ENCODE assay signal across 1 cellular context in the genomic region with DNA sequence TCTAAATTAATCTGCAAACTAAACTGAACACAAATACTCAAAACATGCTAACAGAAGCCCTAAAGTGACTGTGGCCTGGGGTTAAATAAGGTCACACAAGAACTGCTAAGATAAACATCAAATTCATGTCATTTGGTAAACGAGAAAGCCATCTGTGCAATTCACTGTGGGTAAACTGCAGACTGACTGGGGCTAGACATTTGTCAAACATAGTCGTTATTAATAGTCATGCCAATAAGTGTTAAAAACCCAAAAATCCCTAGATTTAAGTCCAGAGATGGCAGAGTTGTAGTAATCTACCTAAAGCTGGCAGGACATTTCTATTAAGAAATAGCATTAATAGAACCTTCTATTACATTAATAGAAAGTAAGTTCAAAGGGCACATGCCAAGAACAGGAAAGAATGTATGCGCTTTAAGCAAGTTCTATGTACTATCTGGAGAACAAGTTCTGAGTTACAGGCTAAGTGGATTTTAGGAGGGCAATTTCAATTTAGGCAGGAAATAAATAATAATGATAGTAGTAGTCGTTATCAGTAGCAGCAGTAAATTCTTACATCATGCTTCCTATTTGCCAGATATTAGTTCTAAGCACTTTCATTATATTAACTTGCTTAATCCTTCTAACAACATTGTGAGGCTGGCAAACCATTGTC.
TF ChIP-seq lines count a peak whose summit lies in the region.

No MANE protein-coding gene starts in this region.

TF ChIP-seq in GM23338, 12 proteins besides CTCF, POLR2A, EP300 and RAD21:
- TF ChIP-seq, protein P1, sequence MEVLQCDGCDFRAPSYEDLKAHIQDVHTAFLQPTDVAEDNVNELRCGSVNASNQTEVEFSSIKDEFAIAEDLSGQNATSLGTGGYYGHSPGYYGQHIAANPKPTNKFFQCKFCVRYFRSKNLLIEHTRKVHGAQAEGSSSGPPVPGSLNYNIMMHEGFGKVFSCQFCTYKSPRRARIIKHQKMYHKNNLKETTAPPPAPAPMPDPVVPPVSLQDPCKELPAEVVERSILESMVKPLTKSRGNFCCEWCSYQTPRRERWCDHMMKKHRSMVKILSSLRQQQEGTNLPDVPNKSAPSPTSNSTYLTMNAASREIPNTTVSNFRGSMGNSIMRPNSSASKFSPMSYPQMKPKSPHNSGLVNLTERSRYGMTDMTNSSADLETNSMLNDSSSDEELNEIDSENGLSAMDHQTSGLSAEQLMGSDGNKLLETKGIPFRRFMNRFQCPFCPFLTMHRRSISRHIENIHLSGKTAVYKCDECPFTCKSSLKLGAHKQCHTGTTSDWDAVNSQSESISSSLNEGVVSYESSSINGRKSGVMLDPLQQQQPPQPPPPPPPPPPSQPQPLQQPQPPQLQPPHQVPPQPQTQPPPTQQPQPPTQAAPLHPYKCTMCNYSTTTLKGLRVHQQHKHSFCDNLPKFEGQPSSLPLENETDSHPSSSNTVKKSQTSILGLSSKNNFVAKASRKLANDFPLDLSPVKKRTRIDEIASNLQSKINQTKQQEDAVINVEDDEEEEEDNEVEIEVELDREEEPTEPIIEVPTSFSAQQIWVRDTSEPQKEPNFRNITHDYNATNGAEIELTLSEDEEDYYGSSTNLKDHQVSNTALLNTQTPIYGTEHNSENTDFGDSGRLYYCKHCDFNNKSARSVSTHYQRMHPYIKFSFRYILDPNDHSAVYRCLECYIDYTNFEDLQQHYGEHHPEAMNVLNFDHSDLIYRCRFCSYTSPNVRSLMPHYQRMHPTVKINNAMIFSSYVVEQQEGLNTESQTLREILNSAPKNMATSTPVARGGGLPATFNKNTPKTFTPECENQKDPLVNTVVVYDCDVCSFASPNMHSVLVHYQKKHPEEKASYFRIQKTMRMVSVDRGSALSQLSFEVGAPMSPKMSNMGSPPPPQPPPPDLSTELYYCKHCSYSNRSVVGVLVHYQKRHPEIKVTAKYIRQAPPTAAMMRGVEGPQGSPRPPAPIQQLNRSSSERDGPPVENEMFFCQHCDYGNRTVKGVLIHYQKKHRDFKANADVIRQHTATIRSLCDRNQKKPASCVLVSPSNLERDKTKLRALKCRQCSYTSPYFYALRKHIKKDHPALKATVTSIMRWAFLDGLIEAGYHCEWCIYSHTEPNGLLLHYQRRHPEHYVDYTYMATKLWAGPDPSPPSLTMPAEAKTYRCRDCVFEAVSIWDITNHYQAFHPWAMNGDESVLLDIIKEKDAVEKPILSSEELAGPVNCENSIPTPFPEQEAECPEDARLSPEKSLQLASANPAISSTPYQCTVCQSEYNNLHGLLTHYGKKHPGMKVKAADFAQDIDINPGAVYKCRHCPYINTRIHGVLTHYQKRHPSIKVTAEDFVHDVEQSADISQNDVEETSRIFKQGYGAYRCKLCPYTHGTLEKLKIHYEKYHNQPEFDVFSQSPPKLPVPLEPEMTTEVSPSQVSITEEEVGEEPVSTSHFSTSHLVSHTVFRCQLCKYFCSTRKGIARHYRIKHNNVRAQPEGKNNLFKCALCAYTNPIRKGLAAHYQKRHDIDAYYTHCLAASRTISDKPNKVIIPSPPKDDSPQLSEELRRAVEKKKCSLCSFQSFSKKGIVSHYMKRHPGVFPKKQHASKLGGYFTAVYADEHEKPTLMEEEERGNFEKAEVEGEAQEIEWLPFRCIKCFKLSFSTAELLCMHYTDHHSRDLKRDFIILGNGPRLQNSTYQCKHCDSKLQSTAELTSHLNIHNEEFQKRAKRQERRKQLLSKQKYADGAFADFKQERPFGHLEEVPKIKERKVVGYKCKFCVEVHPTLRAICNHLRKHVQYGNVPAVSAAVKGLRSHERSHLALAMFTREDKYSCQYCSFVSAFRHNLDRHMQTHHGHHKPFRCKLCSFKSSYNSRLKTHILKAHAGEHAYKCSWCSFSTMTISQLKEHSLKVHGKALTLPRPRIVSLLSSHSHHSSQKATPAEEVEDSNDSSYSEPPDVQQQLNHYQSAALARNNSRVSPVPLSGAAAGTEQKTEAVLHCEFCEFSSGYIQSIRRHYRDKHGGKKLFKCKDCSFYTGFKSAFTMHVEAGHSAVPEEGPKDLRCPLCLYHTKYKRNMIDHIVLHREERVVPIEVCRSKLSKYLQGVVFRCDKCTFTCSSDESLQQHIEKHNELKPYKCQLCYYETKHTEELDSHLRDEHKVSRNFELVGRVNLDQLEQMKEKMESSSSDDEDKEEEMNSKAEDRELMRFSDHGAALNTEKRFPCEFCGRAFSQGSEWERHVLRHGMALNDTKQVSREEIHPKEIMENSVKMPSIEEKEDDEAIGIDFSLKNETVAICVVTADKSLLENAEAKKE (CRISPR knock-in tag; IDR thresholded peaks at IDR 0.05): no peak
- TF ChIP-seq CREB1 (CRISPR knock-in tag; IDR thresholded peaks at IDR 0.05; ENCODE audit: low read depth) (no peak), ZNF331 (CRISPR knock-in tag; IDR thresholded peaks at IDR 0.05; ENCODE audit: low read depth) (no peak), JUNB (IDR thresholded peaks at IDR 0.05; ENCODE audit: unreplicated experiment) (no peak), EZH2 (IDR thresholded peaks at IDR 0.05; ENCODE audit: low read depth, unreplicated experiment) (no peak), ZNF114 (CRISPR knock-in tag; IDR thresholded peaks at IDR 0.05) (no peak), POLR2AphosphoS5 (IDR thresholded peaks at IDR 0.05; ENCODE audit: low read depth) (no peak), NANOG (IDR thresholded peaks at IDR 0.05; ENCODE audit: borderline replicate concordance) (no peak), EZH2phosphoT487 (IDR thresholded peaks at IDR 0.05; ENCODE audit: unreplicated experiment) (no peak), STAT1 (IDR thresholded peaks at IDR 0.05; ENCODE audit: unreplicated experiment) (no peak)
- TF ChIP-seq, protein P2, sequence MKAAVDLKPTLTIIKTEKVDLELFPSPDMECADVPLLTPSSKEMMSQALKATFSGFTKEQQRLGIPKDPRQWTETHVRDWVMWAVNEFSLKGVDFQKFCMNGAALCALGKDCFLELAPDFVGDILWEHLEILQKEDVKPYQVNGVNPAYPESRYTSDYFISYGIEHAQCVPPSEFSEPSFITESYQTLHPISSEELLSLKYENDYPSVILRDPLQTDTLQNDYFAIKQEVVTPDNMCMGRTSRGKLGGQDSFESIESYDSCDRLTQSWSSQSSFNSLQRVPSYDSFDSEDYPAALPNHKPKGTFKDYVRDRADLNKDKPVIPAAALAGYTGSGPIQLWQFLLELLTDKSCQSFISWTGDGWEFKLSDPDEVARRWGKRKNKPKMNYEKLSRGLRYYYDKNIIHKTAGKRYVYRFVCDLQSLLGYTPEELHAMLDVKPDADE (IDR thresholded peaks at IDR 0.05): no peak
- TF ChIP-seq, protein P3, sequence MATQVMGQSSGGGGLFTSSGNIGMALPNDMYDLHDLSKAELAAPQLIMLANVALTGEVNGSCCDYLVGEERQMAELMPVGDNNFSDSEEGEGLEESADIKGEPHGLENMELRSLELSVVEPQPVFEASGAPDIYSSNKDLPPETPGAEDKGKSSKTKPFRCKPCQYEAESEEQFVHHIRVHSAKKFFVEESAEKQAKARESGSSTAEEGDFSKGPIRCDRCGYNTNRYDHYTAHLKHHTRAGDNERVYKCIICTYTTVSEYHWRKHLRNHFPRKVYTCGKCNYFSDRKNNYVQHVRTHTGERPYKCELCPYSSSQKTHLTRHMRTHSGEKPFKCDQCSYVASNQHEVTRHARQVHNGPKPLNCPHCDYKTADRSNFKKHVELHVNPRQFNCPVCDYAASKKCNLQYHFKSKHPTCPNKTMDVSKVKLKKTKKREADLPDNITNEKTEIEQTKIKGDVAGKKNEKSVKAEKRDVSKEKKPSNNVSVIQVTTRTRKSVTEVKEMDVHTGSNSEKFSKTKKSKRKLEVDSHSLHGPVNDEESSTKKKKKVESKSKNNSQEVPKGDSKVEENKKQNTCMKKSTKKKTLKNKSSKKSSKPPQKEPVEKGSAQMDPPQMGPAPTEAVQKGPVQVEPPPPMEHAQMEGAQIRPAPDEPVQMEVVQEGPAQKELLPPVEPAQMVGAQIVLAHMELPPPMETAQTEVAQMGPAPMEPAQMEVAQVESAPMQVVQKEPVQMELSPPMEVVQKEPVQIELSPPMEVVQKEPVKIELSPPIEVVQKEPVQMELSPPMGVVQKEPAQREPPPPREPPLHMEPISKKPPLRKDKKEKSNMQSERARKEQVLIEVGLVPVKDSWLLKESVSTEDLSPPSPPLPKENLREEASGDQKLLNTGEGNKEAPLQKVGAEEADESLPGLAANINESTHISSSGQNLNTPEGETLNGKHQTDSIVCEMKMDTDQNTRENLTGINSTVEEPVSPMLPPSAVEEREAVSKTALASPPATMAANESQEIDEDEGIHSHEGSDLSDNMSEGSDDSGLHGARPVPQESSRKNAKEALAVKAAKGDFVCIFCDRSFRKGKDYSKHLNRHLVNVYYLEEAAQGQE (IDR thresholded peaks at IDR 0.05; ENCODE audit: unreplicated experiment): no peak
